6 cellular contexts compared by ENCODE assay signal in genomic region chr2:78063246-78064020, GRCh38.
"Had no signal": no experiment of that assay in that cellular context is flagged by ENCODE, and none has a peak within 500 bp of the region (broad histone marks: within the 10 kb centered on the region; RNA-seq: fewer than 3 reads in every experiment).

No MANE protein-coding gene starts in this region.

- DNase-seq: IMR-90, KBM-7, KG1 had no signal

- H3K4me3 ChIP-seq: K562 had no signal

- ATAC-seq: HepG2, K562 had no signal

- H3K27ac ChIP-seq: HL-60 had no signal
